ENCODE assay signal across 9 cellular contexts in genomic region chr4:152850377-152850776, GRCh38.
DNase-seq lines count a peak whose midpoint lies in the region; ATAC-seq and TF ChIP-seq lines count a peak whose summit lies in the region.
"Had no signal": no experiment of that assay in that cellular context is flagged by ENCODE, and none has a peak within 500 bp of the region (broad histone marks: within the 10 kb centered on the region; RNA-seq: fewer than 3 reads in every experiment).

No MANE protein-coding gene starts in this region.

- H3K9me3 ChIP-seq in neuronal stem cell (replicated peaks in 1 of 2; ENCODE audit: control insufficient read depth in 2 of 2, insufficient read depth in 1 of 2, low read depth in 1 of 2, low read length in 2 of 2) = peaks cover 4 to 20% of the 10 kb centered on the region in 2 donors
- H3K9me3 ChIP-seq: SJSA1 had no signal

- no peak overlapping the region for H3K14ac ChIP-seq in neuronal stem cell (ENCODE audit: low read length)

- H3K4me1 ChIP-seq in neuronal stem cell (ENCODE audit: control insufficient read depth in 2 of 2, insufficient read depth in 1 of 2, low read depth in 1 of 2, low read length in 2 of 2) = no peaks in the 10 kb centered on the region
- H3K4me1 ChIP-seq: SJSA1 had no signal

- no peak overlapping the region for H3K18ac ChIP-seq in neuronal stem cell (ENCODE audit: low read length)

- H3K4me1 Mint-ChIP-seq in natural killer cell = peaks cover 14 to 23% of the 10 kb centered on the region in 2 donors

- no peak overlapping the region for H2BK12ac ChIP-seq in neuronal stem cell (ENCODE audit: low read length)

- no peak overlapping the region for H2BK120ac ChIP-seq in neuronal stem cell (ENCODE audit: low read depth, low read length)

- H3K36me3 Mint-ChIP-seq in natural killer cell = peaks cover 20% of the 10 kb centered on the region

- peak overlapping the region; percentile 9 to 68 for H3K27ac Mint-ChIP-seq in natural killer cell

- no peak overlapping the region for H4K91ac ChIP-seq in neuronal stem cell (ENCODE audit: low read depth, low read length, poor library complexity)

- no peaks in the 10 kb centered on the region for H3K27me3 Mint-ChIP-seq in natural killer cell (ENCODE audit: low read depth in 2 of 2)

- no CpG with 5 or more reads among the region's 4 CpGs for WGBS in neuronal stem cell (ENCODE audit: extremely low coverage in 2 of 2, insufficient read length in 2 of 2, insufficient replicate concordance in 1 of 2), 2 donors

- peaks cover 2 to 13% of the 10 kb centered on the region in 2 donors for H3K9me3 Mint-ChIP-seq in natural killer cell

- intact Hi-C loops in natural killer cell (cut with micrococcal nuclease) = no loop called here

- no peak overlapping the region for H2AK5ac ChIP-seq in neuronal stem cell (ENCODE audit: low read depth, low read length)

- H4K8ac ChIP-seq in neuronal stem cell (ENCODE audit: low read depth, low read length) = no peak overlapping the region

- no peak overlapping the region for H2AFZ ChIP-seq in neuronal stem cell (ENCODE audit: low read length)

- no peak for TF ChIP-seq CTCF in natural killer cell (IDR thresholded peaks at IDR 0.05)

- H3K23ac ChIP-seq in neuronal stem cell (ENCODE audit: low read depth, low read length, poor library complexity) = no peak overlapping the region

- peak; percentile 57 for DNase-seq in NOMO-1 treated with dmso at 0.1 percent for 144 hours (lab: John Stamatoyannopoulos, UW; ENCODE audit: unreplicated experiment)
- peak; percentile 33 for DNase-seq in dermis blood vessel endothelial cell
- DNase-seq in natural killer cell = no peak
- DNase-seq in neuronal stem cell (ENCODE audit: low spot score) = no peak
- no peak for DNase-seq in NCI-H2029 (lab: John Stamatoyannopoulos, UW)

- peak; percentile 50 for ATAC-seq in GM21786 (IDR thresholded peaks at IDR 0.05; ENCODE audit: unreplicated experiment)
- peak; percentile 76 to 85 (median 77) for ATAC-seq in natural killer cell
- no peak for ATAC-seq in HG02885 (IDR thresholded peaks at IDR 0.05; ENCODE audit: poor library complexity, unreplicated experiment)
- ATAC-seq in HG03095 (IDR thresholded peaks at IDR 0.05; ENCODE audit: unreplicated experiment) = no peak

- no peaks in the 10 kb centered on the region for H3K27me3 ChIP-seq in neuronal stem cell (ENCODE audit: control insufficient read depth in 3 of 3, insufficient read depth in 3 of 3, low read depth in 1 of 3, low read length in 3 of 3)
- H3K27me3 ChIP-seq: SJSA1 had no signal

- no peak overlapping the region for H3K4me2 ChIP-seq in neuronal stem cell (ENCODE audit: insufficient read depth, low read length, poor library complexity, severe bottlenecking)

- H3K27ac ChIP-seq in neuronal stem cell (replicated peaks; ENCODE audit: low read length) = no peak overlapping the region
- H3K27ac ChIP-seq: SJSA1 had no signal

- H3K4me3 Mint-ChIP-seq in natural killer cell = peak overlapping the region; percentile 52

- H3K4ac ChIP-seq in neuronal stem cell (ENCODE audit: low read length) = no peak overlapping the region

- no peak overlapping the region for H3K9ac ChIP-seq in neuronal stem cell (ENCODE audit: low read depth, low read length, poor library complexity)

- H2BK15ac ChIP-seq in neuronal stem cell (ENCODE audit: low read length) = no peak overlapping the region

- H3K36me3 ChIP-seq in neuronal stem cell (replicated peaks in 1 of 2; ENCODE audit: control insufficient read depth in 2 of 2, insufficient read depth in 2 of 2, low read length in 2 of 2) = no peaks in the 10 kb centered on the region
- H3K36me3 ChIP-seq: SJSA1 had no signal

- peaks cover 9% of the 10 kb centered on the region for H3K79me1 ChIP-seq in neuronal stem cell (ENCODE audit: low read depth, low read length)

- H2BK5ac ChIP-seq in neuronal stem cell (ENCODE audit: low read length) = no peak overlapping the region

- no peak overlapping the region for H3K4me3 ChIP-seq in neuronal stem cell (ENCODE audit: low read length in 2 of 2)
- H3K4me3 ChIP-seq: SJSA1 had no signal

Comparison
In these comparisons a context has a peak if more than half of its experiments do, and no peak if none do; other contexts are left out.
1. ATAC-seq: peak in GM21786 (single experiment) and natural killer cell (3 of 3); none in HG02885 (single experiment) and HG03095 (single experiment).
2. DNase-seq: peak in NOMO-1 treated with dmso at 0.1 percent for 144 hours (single experiment) and dermis blood vessel endothelial cell (single experiment); none in natural killer cell (single experiment), neuronal stem cell (single experiment) and NCI-H2029 (single experiment).